8 cellular contexts compared by ENCODE assay signal in genomic region chr9:93096131-93096802, GRCh38. TPM values are rescaled to one million over a fixed set of nuclear protein-coding genes. Genes with fewer than 3 reads are reported as not detected.
DNase-seq lines count a peak whose midpoint lies in the region; ATAC-seq and TF ChIP-seq lines count a peak whose summit lies in the region.

Gene CARD19, plus strand, starts transcription at chr9:93096217. Its CDS starts 129 bp downstream, at chr9:93096346.

- H3K4me3 ChIP-seq in body of pancreas (peak within 1 kb of the TSS; percentile 52 to 59), iPS-15b (ENCODE audit: low read depth, low read length) (peak within 1 kb of the TSS; percentile 87), sigmoid colon (peak within 1 kb of the TSS; percentile 56 to 100 (median 92))

- peak within 1 kb of the TSS; percentile 66 for H3K9ac ChIP-seq in iPS-15b (ENCODE audit: low read depth, low read length)

- DNase-seq in body of pancreas (peak; percentile 57 to 70 (median 66)), sigmoid colon (peak; percentile 87), cortex of kidney (lab: John Stamatoyannopoulos, UW) (no peak)

- 1% methylated on average over 12 to 62 of the region's 65 CpGs for WGBS in body of pancreas, 2 donors
- WGBS in sigmoid colon, 2 donors: 0% methylated on average over 65 of the region's 65 CpGs

- intact Hi-C loops in body of pancreas (cut with DNase I): no loop called here
- intact Hi-C loops in sigmoid colon (cut with DNase I): loop anchor here (2.0 to 10.0 kb wide), 3 partner anchors 39 to 356 kb away; partner anchors contain the start of genes BICD2, FAM120A, FAM120AOS and NINJ1

- H3K36me3 ChIP-seq in body of pancreas (replicated peaks in 1 of 2; ENCODE audit: insufficient read depth in 1 of 2, low read depth in 2 of 2) (no peaks in the 10 kb centered on the region), iPS-15b (ENCODE audit: control insufficient read depth, insufficient read depth, low read length) (no peaks in the 10 kb centered on the region), sigmoid colon (no peaks in the 10 kb centered on the region)

- H3K27me3 ChIP-seq in body of pancreas: no peaks in the 10 kb centered on the region
- H3K27me3 ChIP-seq in iPS-15b (ENCODE audit: control insufficient read depth, insufficient read depth, low read length): peaks cover 6% of the 10 kb centered on the region
- H3K27me3 ChIP-seq in sigmoid colon: no peaks in the 10 kb centered on the region

- ATAC-seq in GM18505 (IDR thresholded peaks at IDR 0.05; ENCODE audit: unreplicated experiment) (peak; percentile 27), HG03060 (IDR thresholded peaks at IDR 0.05; ENCODE audit: low read depth, unreplicated experiment) (peak; percentile 8), body of pancreas (peak; percentile 6)

- TF ChIP-seq CTCF in 22Rv1 (IDR thresholded peaks at IDR 0.05) (no peak), body of pancreas (IDR thresholded peaks at IDR 0.05) (no peak), sigmoid colon (IDR thresholded peaks at IDR 0.05) (no peak)

- TF ChIP-seq EP300 in sigmoid colon (IDR thresholded peaks at IDR 0.05): no peak

- H3K9me3 ChIP-seq in body of pancreas (no peaks in the 10 kb centered on the region), iPS-15b (ENCODE audit: control insufficient read depth, insufficient read depth, low read length) (no peaks in the 10 kb centered on the region), sigmoid colon (peaks cover 0 to 8% (median 0%) of the 10 kb centered on the region in 4 donors)

- TF ChIP-seq POLR2A in GM18505 (IDR thresholded peaks at IDR 0.05; ENCODE audit: borderline replicate concordance, extremely low read depth, insufficient read depth, insufficient read length) (peak; percentile 56), Raji (IDR thresholded peaks at IDR 0.05; ENCODE audit: insufficient read depth, low read depth, low read length) (peak; percentile 60), body of pancreas (IDR thresholded peaks at IDR 0.05) (peak; percentile 46 to 89 (median 77)), sigmoid colon (IDR thresholded peaks at IDR 0.05) (peak; percentile 50 to 54)

- H3K4me1 ChIP-seq in body of pancreas (peaks cover 38% of the 10 kb centered on the region), iPS-15b (ENCODE audit: control insufficient read depth, insufficient read depth, low read length) (peaks cover 3% of the 10 kb centered on the region), sigmoid colon (peaks cover 0 to 56% (median 48%) of the 10 kb centered on the region in 4 donors)

- H3K27ac ChIP-seq in 22Rv1 (peak within 1 kb of the TSS; percentile 80), body of pancreas (peak within 1 kb of the TSS; percentile 90 to 96 (median 94)), sigmoid colon (peak within 1 kb of the TSS; percentile 94 to 99 (median 98))

RNA-seq across cellular contexts. Expression of gene CARD19, which starts in this region (rescaled TPM):
- total RNA-seq in body of pancreas: 10 to 100 TPM in 1 of 2 donors, 1 to 10 TPM in 1; 4.3 to 20.8 TPM
- total RNA-seq in sigmoid colon: 10 to 100 TPM; 51.2 to 88.4 (median 85.0) TPM
- 10 to 100 TPM; 56.8 to 87.2 (median 66.1) TPM for polyA plus RNA-seq in sigmoid colon
